Comparison of ENCODE assay signal across 1 cellular context in genomic region chr3:119235151-119235550, GRCh38.
TF ChIP-seq lines count a peak whose summit lies in the region.

No MANE protein-coding gene starts in this region.

TF ChIP-seq in A549, 52 proteins besides CTCF, POLR2A, EP300 and RAD21 (continued from another document):
- TF ChIP-seq, protein P1, sequence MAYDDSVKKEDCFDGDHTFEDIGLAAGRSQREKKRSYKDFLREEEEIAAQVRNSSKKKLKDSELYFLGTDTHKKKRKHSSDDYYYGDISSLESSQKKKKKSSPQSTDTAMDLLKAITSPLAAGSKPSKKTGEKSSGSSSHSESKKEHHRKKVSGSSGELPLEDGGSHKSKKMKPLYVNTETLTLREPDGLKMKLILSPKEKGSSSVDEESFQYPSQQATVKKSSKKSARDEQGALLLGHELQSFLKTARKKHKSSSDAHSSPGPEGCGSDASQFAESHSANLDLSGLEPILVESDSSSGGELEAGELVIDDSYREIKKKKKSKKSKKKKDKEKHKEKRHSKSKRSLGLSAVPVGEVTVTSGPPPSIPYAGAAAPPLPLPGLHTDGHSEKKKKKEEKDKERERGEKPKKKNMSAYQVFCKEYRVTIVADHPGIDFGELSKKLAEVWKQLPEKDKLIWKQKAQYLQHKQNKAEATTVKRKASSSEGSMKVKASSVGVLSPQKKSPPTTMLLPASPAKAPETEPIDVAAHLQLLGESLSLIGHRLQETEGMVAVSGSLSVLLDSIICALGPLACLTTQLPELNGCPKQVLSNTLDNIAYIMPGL (CRISPR knock-in tag; IDR thresholded peaks at IDR 0.05; ENCODE audit: borderline replicate concordance): no peak
- TF ChIP-seq PHF8 (IDR thresholded peaks at IDR 0.05; ENCODE audit: borderline replicate concordance, low read depth) (no peak), ZC3H11A (IDR thresholded peaks at IDR 0.05) (no peak), ZNF302 (CRISPR knock-in tag; IDR thresholded peaks at IDR 0.05) (no peak)
TF ChIP-seq in A549: peak in this region for 0.
